In genomic region chr20:462199-462991, GRCh38 we compare ENCODE assay signal across 8 cellular contexts. TPM values are rescaled to one million over a fixed set of nuclear protein-coding genes. Genes with fewer than 3 reads are reported as not detected.
DNase-seq lines count a peak whose midpoint lies in the region; ATAC-seq and TF ChIP-seq lines count a peak whose summit lies in the region.

TBC1D20 (minus strand) TSS chr20:462533; CDS start chr20:462405, 128 bp downstream.

- H3K27me3 ChIP-seq in HUES48 (ENCODE audit: control insufficient read depth, insufficient read depth, low read length) (peaks cover 19% of the 10 kb centered on the region), endodermal cell (ENCODE audit: control insufficient read depth, insufficient read depth, low read length, poor library complexity, severe bottlenecking) (peaks cover 16% of the 10 kb centered on the region)

- H3K36me3 Mint-ChIP-seq in endodermal cell (ENCODE audit: low read depth) = peaks cover 5% of the 10 kb centered on the region

- H3K9ac ChIP-seq in HUES48 (ENCODE audit: low read depth, low read length) (peak within 1 kb of the TSS; percentile 62), endodermal cell (ENCODE audit: extremely low read depth, low read length, poor library complexity, severe bottlenecking) (peak within 1 kb of the TSS; percentile 75)

- peak; percentile 92 for ATAC-seq in GM21423 (IDR thresholded peaks at IDR 0.05; ENCODE audit: unreplicated experiment)

- peak within 1 kb of the TSS; percentile 82 for H3K27ac Mint-ChIP-seq in endodermal cell

- TF ChIP-seq CTCF in endodermal cell (conservative IDR thresholded peaks at IDR 0.05) = peak; percentile 44

- H3K4me3 Mint-ChIP-seq in endodermal cell = peak within 1 kb of the TSS; percentile 72

- H3K9me3 ChIP-seq in HUES48 (ENCODE audit: control insufficient read depth, insufficient read depth, low read length) (peaks cover 3% of the 10 kb centered on the region), endodermal cell (ENCODE audit: control insufficient read depth, low read length) (peaks cover 7% of the 10 kb centered on the region)

- H3K27ac ChIP-seq in HUES48 (ENCODE audit: low read depth, low read length) (peak within 1 kb of the TSS; percentile 64), endodermal cell (ENCODE audit: low read depth, low read length) (peak within 1 kb of the TSS; percentile 70)

- H3K4me1 ChIP-seq in HUES48 (ENCODE audit: control insufficient read depth, insufficient read depth, low read length) = peaks cover 6% of the 10 kb centered on the region; the same call in 1 of the 2 replicates
- peaks cover 4% of the 10 kb centered on the region for H3K4me1 ChIP-seq in endodermal cell (ENCODE audit: control insufficient read depth, insufficient read depth, low read length)

- peaks cover 24% of the 10 kb centered on the region for H3K4me1 Mint-ChIP-seq in endodermal cell

- peak within 1 kb of the TSS; percentile 87 for H3K4me3 ChIP-seq in HUES48 (ENCODE audit: low read depth, low read length)
- peak within 1 kb of the TSS; percentile 92 for H3K4me3 ChIP-seq in endodermal cell (ENCODE audit: low read length)

- peaks cover 12% of the 10 kb centered on the region for H3K9me3 Mint-ChIP-seq in endodermal cell

- WGBS in endodermal cell (ENCODE audit: insufficient coverage in 1 of 2, insufficient read length in 1 of 2), 2 experiments = 2 to 28% methylated on average over 5 to 76 of the region's 80 CpGs

- DNase-seq in D341Med (ENCODE audit: low spot score) (peak; percentile 98), NOMO-1 treated with dmso at 0.1 percent for 144 hours (lab: John Stamatoyannopoulos, UW; ENCODE audit: unreplicated experiment) (peak; percentile 83), endodermal cell (peak; percentile 91), mesenteric fat pad (ENCODE audit: low spot score) (peak; percentile 95)
- peak; percentile 54 to 76 (median 61) for DNase-seq in activated CD8-positive, alpha-beta memory T cell treated with anti-CD3 and anti-CD28 coated beads for 48 hours (ENCODE audit: low read depth in 2 of 3, low spot score in 2 of 3)
- peak; percentile 72 for DNase-seq in stimulated activated CD8-positive, alpha-beta memory T cell treated with anti-CD3 and anti-CD28 coated beads, Interleukin-15, amount 100 ng/mL, for 24 hours (ENCODE audit: low read depth)

- H3K27me3 Mint-ChIP-seq in endodermal cell (ENCODE audit: insufficient read depth) = peaks cover 25% of the 10 kb centered on the region

- H3K36me3 ChIP-seq in HUES48 (ENCODE audit: control insufficient read depth, insufficient read depth, low read length) (no peaks in the 10 kb centered on the region), endodermal cell (ENCODE audit: control insufficient read depth, insufficient read depth, low read length) (no peaks in the 10 kb centered on the region)

RNA-seq across cellular contexts. Expression of gene TBC1D20, which starts in this region (rescaled TPM):
- total RNA-seq in endodermal cell (10 to 100 TPM; 24.9 to 28.0 TPM), mesenteric fat pad (47.0 TPM)
- polyA plus RNA-seq in endodermal cell (2013, experiment 1 of 2) = 24.5 TPM
- 23.7 TPM for polyA plus RNA-seq in endodermal cell (2013, experiment 2 of 2)

Comparison
In these comparisons a context has a peak if more than half of its experiments do, and no peak if none do; other contexts are left out.
1. Peak in every context shown above with its lines: DNase-seq, ATAC-seq, H3K4me3 ChIP-seq and H3K27ac ChIP-seq.